ENCODE assay signal across 29 cellular contexts in genomic region chr1:172997941-172998361, GRCh38. TPM values are rescaled to one million over a fixed set of nuclear protein-coding genes. Genes with fewer than 3 reads are reported as not detected.
DNase-seq lines count a peak whose midpoint lies in the region; ATAC-seq and TF ChIP-seq lines count a peak whose summit lies in the region.
"Had no signal": no experiment of that assay in that cellular context is flagged by ENCODE, and none has a peak within 500 bp of the region (broad histone marks: within the 10 kb centered on the region; RNA-seq: fewer than 3 reads in every experiment).

No MANE protein-coding gene starts in this region.

- H3K27me3 ChIP-seq in GM23248 (replicated peaks; ENCODE audit: insufficient read depth) (no peaks in the 10 kb centered on the region), esophagus muscularis mucosa (no peaks in the 10 kb centered on the region)
- H3K27me3 ChIP-seq: cardiac muscle cell, MG63, tibial nerve had no signal

- H3K9me3 ChIP-seq in GM23248 (ENCODE audit: low read depth) (no peaks in the 10 kb centered on the region), esophagus muscularis mucosa (peaks cover 0 to 11% (median 0%) of the 10 kb centered on the region in 4 donors)
- H3K9me3 ChIP-seq: MG63 had no signal

- peaks cover 13% of the 10 kb centered on the region for H3F3A ChIP-seq in GM23248 (ENCODE audit: insufficient read depth)

- H3K79me2 ChIP-seq in GM23248 (ENCODE audit: insufficient read depth), result no peaks in the 10 kb centered on the region

- ATAC-seq in left lobe of liver, result no peak
- ATAC-seq: lower lobe of right lung; mucosa of descending colon; natural killer cell treated with Interleukin-12 subunit alpha and Interleukin-12 subunit beta and Interleukin-15 and Interleukin-18, amount 100 ng/mL, for 72 hours; T-helper 17 cell had no signal

- H2AFZ ChIP-seq in GM23248, result no peak overlapping the region

- intact Hi-C loops in esophagus muscularis mucosa (cut with DNase I), result no loop called here

- in situ Hi-C loops in GM23248 (cut with MboI), result no loop called here

- no peak for TF ChIP-seq POLR2A in esophagus muscularis mucosa (IDR thresholded peaks at IDR 0.05; ENCODE audit: low read depth)

- peaks cover 27% of the 10 kb centered on the region for H3K4me1 ChIP-seq in GM23248 (ENCODE audit: insufficient read depth)
- H3K4me1 ChIP-seq in esophagus muscularis mucosa, result no peaks in the 10 kb centered on the region
- H3K4me1 ChIP-seq: lower lobe of right lung, tibial nerve had no signal

- no peak overlapping the region for H3K9ac ChIP-seq in GM23248

- no peak overlapping the region for H3K4me2 ChIP-seq in GM23248 (ENCODE audit: unreplicated experiment)

- TF ChIP-seq EP300 in esophagus muscularis mucosa (IDR thresholded peaks at IDR 0.05), result no peak

- DNase-seq in GM23248 (peak; percentile 54), RKO (ENCODE audit: low spot score) (peak; percentile 3), epithelial cell of esophagus (ENCODE audit: low read depth) (peak; percentile 20), left lobe of liver (ENCODE audit: low spot score) (no peak), NCI-H82 (lab: John Stamatoyannopoulos, UW) (no peak), esophagus muscularis mucosa (ENCODE audit: extremely low spot score) (no peak)
- no peak for DNase-seq in stimulated activated CD4-positive, alpha-beta T cell treated with anti-CD3 and anti-CD28 coated beads, Interleukin-15, amount 100 ng/mL, for 24 hours
- DNase-seq: activated CD4-positive, alpha-beta T cell treated with anti-CD3 and anti-CD28 coated beads, Interleukin-2, amount 50 U/mL, for 48 hours; activated CD4-positive, CD25-positive, alpha-beta regulatory T cell treated with anti-CD3 and anti-CD28 coated beads, Interleukin-2, amount 50 U/mL, for 72 hours; activated naive CD4-positive, alpha-beta T cell treated with anti-CD3 and anti-CD28 coated beads for 36 hours; amniotic stem cell; Calu3; CD4-positive, CD25-positive, alpha-beta regulatory T cell; DMS79; kidney glomerular epithelial cell; lower lobe of right lung; MG63; mucosa of descending colon; NCI-H1105 treated with DMSO at 0.1 percent for 48 hours; NCI-H187 treated with DMSO at 0.1 percent for 48 hours; NCI-H524 treated with DMSO at 0.1 percent for 48 hours; occipital lobe; Right ventricle myocardium superior; stimulated activated CD4-positive, alpha-beta T cell treated with anti-CD3 and anti-CD28 coated beads, Interleukin-4, amount 100 ng/mL, for 4 hours; T-helper 17 cell had no signal

- WGBS in GM23248 (ENCODE audit: low coverage in 1 of 2, low lambda C conversion rate in 2 of 2, missing lambda C conversion rate in 2 of 2), 2 experiments, result 27% methylated on average over 2 of the region's 2 CpGs
- 84% methylated on average over 2 of the region's 2 CpGs for WGBS in esophagus muscularis mucosa

- H3K4me3 ChIP-seq in GM23248 (no peak overlapping the region), epithelial cell of esophagus (ENCODE audit: low read length) (no peak overlapping the region), esophagus muscularis mucosa (no peak overlapping the region)
- H3K4me3 ChIP-seq: cardiac muscle cell, lower lobe of right lung, MG63, mucosa of descending colon, tibial nerve had no signal

- TF ChIP-seq CTCF in epithelial cell of esophagus (IDR thresholded peaks at IDR 0.05; ENCODE audit: insufficient read depth, low read depth, low read length, missing control alignments), result no peak
- no peak for TF ChIP-seq CTCF in esophagus muscularis mucosa (IDR thresholded peaks at IDR 0.05)

- H3K27ac ChIP-seq in GM23248, result peak overlapping the region; percentile 19
- no peak overlapping the region for H3K27ac ChIP-seq in esophagus muscularis mucosa (replicated peaks in 1 of 4)
- H3K27ac ChIP-seq: cardiac muscle cell, lower lobe of right lung, tibial nerve had no signal

- no peaks in the 10 kb centered on the region for H3K9me2 ChIP-seq in GM23248 (ENCODE audit: insufficient read depth)

- no peaks in the 10 kb centered on the region for H3K36me3 ChIP-seq in GM23248 (ENCODE audit: low read depth)
- no peaks in the 10 kb centered on the region for H3K36me3 ChIP-seq in esophagus muscularis mucosa
- H3K36me3 ChIP-seq: cardiac muscle cell, lower lobe of right lung, MG63, tibial nerve had no signal

- no peaks in the 10 kb centered on the region for H4K20me1 ChIP-seq in GM23248 (ENCODE audit: insufficient read depth)

RNA-seq across cellular contexts. Expression of gene TNFSF18, which starts 52.8 kb away (rescaled TPM):
- total RNA-seq in GM23248 (2014; rRNA removed; shearing (Covaris generic)), result 0.22 TPM in 1 of 2 replicates, not detected in the other
- polyA plus RNA-seq in GM23248 (2016; fragmentation: Nextera tagmentation; extraction: Ambion mirVana), result 0.11 TPM in 1 of 2 replicates, not detected in the other
- total RNA-seq in left lobe of liver (0.08 TPM), esophagus muscularis mucosa (under 1 TPM in 2 of 4 donors, not detected in 2; 0.17 to 0.42 TPM)
- total RNA-seq: activated naive CD4-positive, alpha-beta T cell treated with anti-CD3 and anti-CD28 coated beads for 36 hours; Calu3; CD4-positive, CD25-positive, alpha-beta regulatory T cell; HT-29; Right ventricle myocardium superior; T-helper 17 cell; tibial nerve had no signal
- polyA plus RNA-seq: cardiac muscle cell; CD4-positive, CD25-positive, alpha-beta regulatory T cell had no signal

Comparison
In these comparisons a context has a peak if more than half of its experiments do, and no peak if none do; other contexts are left out.
1. DNase-seq: peak in GM23248 (single experiment), RKO (single experiment) and epithelial cell of esophagus (single experiment); none in left lobe of liver (single experiment), NCI-H82 (single experiment), esophagus muscularis mucosa (single experiment) and stimulated activated CD4-positive, alpha-beta T cell treated with anti-CD3 and anti-CD28 coated beads, Interleukin-15, amount 100 ng/mL, for 24 hours (single experiment).